In the genomic region with DNA sequence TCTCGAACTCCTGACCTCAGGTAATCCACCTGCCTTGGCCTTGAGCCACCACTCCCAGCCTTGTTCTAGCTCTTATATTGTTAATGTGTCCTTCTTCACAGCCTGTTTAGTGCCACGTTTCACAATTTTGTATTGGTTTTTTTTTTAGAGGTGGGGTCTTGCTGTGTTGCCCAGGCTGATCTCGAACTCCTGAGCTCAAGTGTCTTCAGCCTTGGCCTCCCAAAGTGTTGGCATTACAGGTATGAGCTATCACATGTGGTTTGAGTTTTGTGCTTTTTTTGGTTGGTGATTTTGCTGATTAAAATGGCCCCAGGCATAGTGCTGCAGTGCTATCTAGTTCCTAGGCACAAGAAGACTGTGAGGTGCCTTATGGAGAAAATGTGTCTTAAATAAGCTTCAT, we compare ENCODE assay signal across 37 cellular contexts. TPM values are rescaled to one million over a fixed set of nuclear protein-coding genes. Genes with fewer than 3 reads are reported as not detected.
"Had no signal": no experiment of that assay in that cellular context is flagged by ENCODE, and none has a peak within 500 bp of the region (broad histone marks: within the 10 kb centered on the region; RNA-seq: fewer than 3 reads in every experiment).

No MANE protein-coding gene starts in this region.

- H3K36me3 Mint-ChIP-seq: activated naive CD4-positive, alpha-beta T cell treated with anti-CD3 and anti-CD28 coated beads, Interleukin-2, amount 50 U/mL, for 24 hours; activated naive CD8-positive, alpha-beta T cell treated with anti-CD3 and anti-CD28 coated beads for 36 hours had no signal

- ATAC-seq: activated CD4-positive, CD25-positive, alpha-beta regulatory T cell treated with anti-CD3 and anti-CD28 coated beads, Interleukin-2, amount 50 U/mL, for 24 hours; activated CD8-positive, alpha-beta T cell treated with anti-CD3 and anti-CD28 coated beads for 36 hours; activated naive CD8-positive, alpha-beta T cell treated with anti-CD3 and anti-CD28 coated beads, Interleukin-2, amount 50 U/mL, for 24 hours; body of pancreas; esophagus mucosa; foreskin keratinocyte; gastrocnemius medialis; heart left ventricle; T-helper 17 cell had no signal

- H3K4me1 ChIP-seq: foreskin keratinocyte had no signal

- H3K27me3 ChIP-seq: adrenal gland, body of pancreas, dorsolateral prefrontal cortex, foreskin keratinocyte, gastrocnemius medialis, heart left ventricle had no signal

- H3K9me3 Mint-ChIP-seq: activated B cell treated with CpG ODN at 0.5 μM for 24 hours; activated CD8-positive, alpha-beta T cell treated with anti-CD3 and anti-CD28 coated beads for 36 hours; activated naive CD4-positive, alpha-beta T cell treated with anti-CD3 and anti-CD28 coated beads for 36 hours; activated naive CD4-positive, alpha-beta T cell treated with anti-CD3 and anti-CD28 coated beads, Interleukin-2, amount 50 U/mL, for 24 hours; activated naive CD8-positive, alpha-beta T cell treated with anti-CD3 and anti-CD28 coated beads for 36 hours; activated naive CD8-positive, alpha-beta T cell treated with anti-CD3 and anti-CD28 coated beads, Interleukin-2, amount 50 U/mL, for 24 hours; activated T-helper 1 cell treated with anti-CD3 and anti-CD28 coated beads, Interleukin-12 subunit alpha, Interleukin-12 subunit beta, Interleukin-2, Interleukin-4 antibody, amounts not matched to agents 30 ng/mL and 10 ng/mL and 1 ng/mL, durations not matched to agents 14 hours and 24 hours and 36 hours; activated T-helper 2 cell treated with anti-CD3 and anti-CD28 coated beads, Interferon-gamma antibody, Interleukin-2, Interleukin-4, amounts not matched to agents 10 μg/mL and 5 μg/mL and 100 μg/mL, durations not matched to agents 14 hours and 24 hours and 36 hours; dendritic cell treated with granulocyte-macrophage colony-stimulating factor and Interleukin-4, amounts not matched to agents 40 ng/mL and 50 ng/mL, for 4 days; endodermal cell; T-helper 2 cell treated with Interferon-gamma antibody and Interleukin-4, amounts not matched to agents 5 μg/mL and 100 μg/mL, for 36 hours had no signal

- H3K36me3 ChIP-seq: adrenal gland, gastrocnemius medialis, heart left ventricle had no signal

- H3K27me3 Mint-ChIP-seq: activated CD8-positive, alpha-beta T cell treated with anti-CD3 and anti-CD28 coated beads for 36 hours; activated naive CD4-positive, alpha-beta T cell treated with anti-CD3 and anti-CD28 coated beads, Interleukin-2, amount 50 U/mL, for 24 hours; activated naive CD8-positive, alpha-beta T cell treated with anti-CD3 and anti-CD28 coated beads for 36 hours; activated naive CD8-positive, alpha-beta T cell treated with anti-CD3 and anti-CD28 coated beads, Interleukin-2, amount 50 U/mL, for 24 hours; dendritic cell treated with granulocyte-macrophage colony-stimulating factor and Interleukin-4, amounts not matched to agents 40 ng/mL and 50 ng/mL, for 4 days had no signal

- H3K4me1 Mint-ChIP-seq: activated B cell treated with CpG ODN at 0.5 μM for 24 hours; activated naive CD4-positive, alpha-beta T cell treated with anti-CD3 and anti-CD28 coated beads, Interleukin-2, amount 50 U/mL, for 24 hours; activated naive CD8-positive, alpha-beta T cell treated with anti-CD3 and anti-CD28 coated beads for 36 hours; activated naive CD8-positive, alpha-beta T cell treated with anti-CD3 and anti-CD28 coated beads, Interleukin-2, amount 50 U/mL, for 24 hours had no signal

- H3K4me3 Mint-ChIP-seq: activated B cell treated with CpG ODN at 0.5 μM for 24 hours; activated CD8-positive, alpha-beta T cell treated with anti-CD3 and anti-CD28 coated beads for 36 hours; activated naive CD4-positive, alpha-beta T cell treated with anti-CD3 and anti-CD28 coated beads for 36 hours; activated naive CD4-positive, alpha-beta T cell treated with anti-CD3 and anti-CD28 coated beads, Interleukin-2, amount 50 U/mL, for 24 hours; activated naive CD8-positive, alpha-beta T cell treated with anti-CD3 and anti-CD28 coated beads for 36 hours; activated naive CD8-positive, alpha-beta T cell treated with anti-CD3 and anti-CD28 coated beads, Interleukin-2, amount 50 U/mL, for 24 hours; activated T-helper 1 cell treated with anti-CD3 and anti-CD28 coated beads, Interleukin-12 subunit alpha, Interleukin-12 subunit beta, Interleukin-2, Interleukin-4 antibody, amounts not matched to agents 30 ng/mL and 10 ng/mL and 1 ng/mL, durations not matched to agents 14 hours and 24 hours and 36 hours; dendritic cell treated with granulocyte-macrophage colony-stimulating factor and Interleukin-4, amounts not matched to agents 40 ng/mL and 50 ng/mL, for 4 days; endodermal cell; T-helper 17 cell; T-helper 2 cell treated with Interferon-gamma antibody and Interleukin-4, amounts not matched to agents 5 μg/mL and 100 μg/mL, for 36 hours had no signal

- DNase-seq: activated B cell treated with CpG ODN at 0.5 μM for 24 hours; activated CD4-positive, alpha-beta T cell treated with anti-CD3 and anti-CD28 coated beads for 48 hours; activated CD4-positive, alpha-beta T cell treated with anti-CD3 and anti-CD28 coated beads, Interleukin-2, amount 50 U/mL, for 1 hour; activated CD4-positive, alpha-beta T cell treated with anti-CD3 and anti-CD28 coated beads, Interleukin-2, amount 50 U/mL, for 48 hours; activated CD8-positive, alpha-beta memory T cell treated with anti-CD3 and anti-CD28 coated beads for 24 hours; activated CD8-positive, alpha-beta T cell treated with anti-CD3 and anti-CD28 coated beads for 36 hours; activated effector memory CD4-positive, alpha-beta T cell treated with anti-CD3 and anti-CD28 coated beads, Interleukin-2, amount 50 U/mL, for 16 hours; activated naive CD4-positive, alpha-beta T cell treated with anti-CD3 and anti-CD28 coated beads for 36 hours; activated naive CD8-positive, alpha-beta T cell treated with anti-CD3 and anti-CD28 coated beads for 36 hours; activated naive CD8-positive, alpha-beta T cell treated with anti-CD3 and anti-CD28 coated beads, Interleukin-2, amount 50 U/mL, for 24 hours; activated T-cell treated with anti-CD3 and anti-CD28 coated beads, Interleukin-2, amount 50 U/mL, for 1 hour; activated T-cell treated with anti-CD3 and anti-CD28 coated beads, Interleukin-2, amount 50 U/mL, for 48 hours; amygdala; aorta; body of pancreas; caudate nucleus; cerebellar nuclear complex; dorsolateral prefrontal cortex; effector memory CD4-positive, alpha-beta T cell; endodermal cell; foreskin keratinocyte; gastrocnemius medialis; glutamatergic neuron; heart left ventricle; T-helper 1 cell; T-helper 17 cell; T1000 had no signal

- H3K9me3 ChIP-seq: adrenal gland, body of pancreas, gastrocnemius medialis, heart left ventricle had no signal

- H3K27ac Mint-ChIP-seq: activated B cell treated with CpG ODN at 0.5 μM for 24 hours; activated CD8-positive, alpha-beta T cell treated with anti-CD3 and anti-CD28 coated beads for 36 hours; activated naive CD4-positive, alpha-beta T cell treated with anti-CD3 and anti-CD28 coated beads for 36 hours; activated naive CD4-positive, alpha-beta T cell treated with anti-CD3 and anti-CD28 coated beads, Interleukin-2, amount 50 U/mL, for 24 hours; activated naive CD8-positive, alpha-beta T cell treated with anti-CD3 and anti-CD28 coated beads for 36 hours; activated naive CD8-positive, alpha-beta T cell treated with anti-CD3 and anti-CD28 coated beads, Interleukin-2, amount 50 U/mL, for 24 hours; activated T-helper 1 cell treated with anti-CD3 and anti-CD28 coated beads, Interleukin-12 subunit alpha, Interleukin-12 subunit beta, Interleukin-2, Interleukin-4 antibody, amounts not matched to agents 30 ng/mL and 10 ng/mL and 1 ng/mL, durations not matched to agents 14 hours and 24 hours and 36 hours; activated T-helper 2 cell treated with anti-CD3 and anti-CD28 coated beads, Interferon-gamma antibody, Interleukin-2, Interleukin-4, amounts not matched to agents 10 μg/mL and 5 μg/mL and 100 μg/mL, durations not matched to agents 14 hours and 24 hours and 36 hours; dendritic cell treated with granulocyte-macrophage colony-stimulating factor and Interleukin-4, amounts not matched to agents 40 ng/mL and 50 ng/mL, for 4 days; endodermal cell; T-helper 17 cell; T-helper 2 cell treated with Interferon-gamma antibody and Interleukin-4, amounts not matched to agents 5 μg/mL and 100 μg/mL, for 36 hours had no signal

- H3K27ac ChIP-seq: adrenal gland, body of pancreas, coronary artery, foreskin keratinocyte, gastrocnemius medialis, heart left ventricle had no signal

- H3K4me3 ChIP-seq: adrenal gland, body of pancreas, coronary artery, dorsolateral prefrontal cortex, gastrocnemius medialis, heart left ventricle had no signal

RNA-seq across cellular contexts. Expression of gene CSTL1, which starts 5.9 kb away (rescaled TPM):
- total RNA-seq: activated B cell treated with CpG ODN at 0.5 μM for 24 hours; activated CD8-positive, alpha-beta T cell treated with anti-CD3 and anti-CD28 coated beads for 36 hours; activated naive CD4-positive, alpha-beta T cell treated with anti-CD3 and anti-CD28 coated beads for 36 hours; activated naive CD8-positive, alpha-beta T cell treated with anti-CD3 and anti-CD28 coated beads for 36 hours; activated T-helper 1 cell treated with anti-CD3 and anti-CD28 coated beads, Interleukin-12 subunit alpha, Interleukin-12 subunit beta, Interleukin-2, Interleukin-4 antibody, amounts not matched to agents 30 ng/mL and 10 ng/mL and 1 ng/mL, durations not matched to agents 14 hours and 24 hours and 36 hours; activated T-helper 2 cell treated with anti-CD3 and anti-CD28 coated beads, Interferon-gamma antibody, Interleukin-2, Interleukin-4, amounts not matched to agents 10 μg/mL and 5 μg/mL and 100 μg/mL, durations not matched to agents 14 hours and 24 hours and 36 hours; adrenal gland; aorta; body of pancreas; dorsolateral prefrontal cortex; endodermal cell; epithelial cell of proximal tubule; esophagus mucosa; foreskin keratinocyte; gastrocnemius medialis; heart left ventricle; T-helper 17 cell had no signal

RNA-seq across cellular contexts. Expression of gene CST11, which starts 19.0 kb away (rescaled TPM):
- total RNA-seq: activated B cell treated with CpG ODN at 0.5 μM for 24 hours; activated CD8-positive, alpha-beta T cell treated with anti-CD3 and anti-CD28 coated beads for 36 hours; activated naive CD4-positive, alpha-beta T cell treated with anti-CD3 and anti-CD28 coated beads for 36 hours; activated naive CD8-positive, alpha-beta T cell treated with anti-CD3 and anti-CD28 coated beads for 36 hours; activated T-helper 1 cell treated with anti-CD3 and anti-CD28 coated beads, Interleukin-12 subunit alpha, Interleukin-12 subunit beta, Interleukin-2, Interleukin-4 antibody, amounts not matched to agents 30 ng/mL and 10 ng/mL and 1 ng/mL, durations not matched to agents 14 hours and 24 hours and 36 hours; activated T-helper 2 cell treated with anti-CD3 and anti-CD28 coated beads, Interferon-gamma antibody, Interleukin-2, Interleukin-4, amounts not matched to agents 10 μg/mL and 5 μg/mL and 100 μg/mL, durations not matched to agents 14 hours and 24 hours and 36 hours; adrenal gland; aorta; body of pancreas; dorsolateral prefrontal cortex; epithelial cell of proximal tubule; esophagus mucosa; foreskin keratinocyte; gastrocnemius medialis; heart left ventricle; T-helper 17 cell had no signal

RNA-seq across cellular contexts. Expression of gene CST8, which starts 57.3 kb away (rescaled TPM):
- total RNA-seq: activated B cell treated with CpG ODN at 0.5 μM for 24 hours; activated CD8-positive, alpha-beta T cell treated with anti-CD3 and anti-CD28 coated beads for 36 hours; activated naive CD4-positive, alpha-beta T cell treated with anti-CD3 and anti-CD28 coated beads for 36 hours; activated naive CD8-positive, alpha-beta T cell treated with anti-CD3 and anti-CD28 coated beads for 36 hours; activated T-helper 1 cell treated with anti-CD3 and anti-CD28 coated beads, Interleukin-12 subunit alpha, Interleukin-12 subunit beta, Interleukin-2, Interleukin-4 antibody, amounts not matched to agents 30 ng/mL and 10 ng/mL and 1 ng/mL, durations not matched to agents 14 hours and 24 hours and 36 hours; activated T-helper 2 cell treated with anti-CD3 and anti-CD28 coated beads, Interferon-gamma antibody, Interleukin-2, Interleukin-4, amounts not matched to agents 10 μg/mL and 5 μg/mL and 100 μg/mL, durations not matched to agents 14 hours and 24 hours and 36 hours; adrenal gland; aorta; body of pancreas; dorsolateral prefrontal cortex; endodermal cell; epithelial cell of proximal tubule; esophagus mucosa; foreskin keratinocyte; gastrocnemius medialis; heart left ventricle; T-helper 17 cell had no signal
